In genomic region chr14:70013269-70013873, GRCh38 we compare ENCODE assay signal across 8 cellular contexts.
A peak's percentile ranks its signal among the peaks of the same experiment; 100 is the strongest.
DNase-seq lines count a peak whose midpoint lies in the region; ATAC-seq and TF ChIP-seq lines count a peak whose summit lies in the region.

No MANE protein-coding gene starts in this region.

- H3K9me3 ChIP-seq in fibroblast of lung (ENCODE audit: control insufficient read depth, insufficient read depth, low read depth, low read length) = no peaks in the 10 kb centered on the region
- no peaks in the 10 kb centered on the region for H3K9me3 ChIP-seq in smooth muscle cell (replicated peaks; ENCODE audit: low read depth)

- TF ChIP-seq CTCF in fibroblast of lung (conservative IDR thresholded peaks at IDR 0.05 in 1 of 2, IDR thresholded peaks at IDR 0.05 in 1 of 2; ENCODE audit: low read depth in 1 of 2, low read length in 2 of 2) = peak; percentile 47 to 75
- peak; percentile 55 for TF ChIP-seq CTCF in smooth muscle cell (IDR thresholded peaks at IDR 0.05; ENCODE audit: borderline replicate concordance, insufficient read depth, poor library complexity, severe bottlenecking)

- in situ Hi-C loops in G401 (cut with HindIII; ENCODE audit: low sequenced_read_pairs) = no loop called here

- DNase-seq in 8988T (peak; percentile 44), G401 (ENCODE audit: low spot score) (peak; percentile 3), OCI-M1 (lab: John Stamatoyannopoulos, UW) (peak; percentile 28), fibroblast of lung (ENCODE audit: low read depth in 2 of 2) (no peak), smooth muscle cell (lab: John Stamatoyannopoulos, UW; ENCODE audit: unreplicated experiment) (no peak), GOT3 (lab: John Stamatoyannopoulos, UW) (no peak)

- no peak overlapping the region for H3K9ac ChIP-seq in fibroblast of lung (ENCODE audit: insufficient read depth, low read length)
- no peak overlapping the region for H3K9ac ChIP-seq in smooth muscle cell (ENCODE audit: low read depth)

- 46% methylated on average over 2 of the region's 2 CpGs for WGBS in smooth muscle cell (ENCODE audit: low lambda C conversion rate)

- H2AFZ ChIP-seq in fibroblast of lung (ENCODE audit: low read length) (no peak overlapping the region), smooth muscle cell (ENCODE audit: low read depth) (no peak overlapping the region)

- H3K4me1 ChIP-seq in fibroblast of lung (ENCODE audit: control insufficient read depth, extremely low read depth, insufficient read depth, low read length) (no peaks in the 10 kb centered on the region), smooth muscle cell (ENCODE audit: low read depth) (peaks cover 10% of the 10 kb centered on the region)

- ATAC-seq in HG03565 (IDR thresholded peaks at IDR 0.05; ENCODE audit: unreplicated experiment) (no peak), GM19023 (IDR thresholded peaks at IDR 0.05; ENCODE audit: unreplicated experiment) (no peak)

- H3K79me2 ChIP-seq in fibroblast of lung (ENCODE audit: control insufficient read depth, insufficient read depth, low read length) (no peaks in the 10 kb centered on the region), smooth muscle cell (ENCODE audit: low read depth) (no peaks in the 10 kb centered on the region)

- H3K4me3 ChIP-seq in fibroblast of lung (replicated peaks in 1 of 4; ENCODE audit: control extremely low read depth in 1 of 4, insufficient read depth in 1 of 4, low read depth in 3 of 4, low read length in 4 of 4) (no peak overlapping the region), smooth muscle cell (no peak overlapping the region)

- no peak overlapping the region for H3K27ac ChIP-seq in fibroblast of lung (ENCODE audit: insufficient read depth, low read length)
- no peak overlapping the region for H3K27ac ChIP-seq in smooth muscle cell (ENCODE audit: low read depth)

- H3K36me3 ChIP-seq in fibroblast of lung (ENCODE audit: control insufficient read depth, insufficient read depth, low read length) (no peaks in the 10 kb centered on the region), smooth muscle cell (ENCODE audit: low read depth) (no peaks in the 10 kb centered on the region)

- H3K27me3 ChIP-seq in fibroblast of lung (ENCODE audit: control insufficient read depth, insufficient read depth, low read length) (no peaks in the 10 kb centered on the region), smooth muscle cell (ENCODE audit: low read depth) (no peaks in the 10 kb centered on the region)

- no peak overlapping the region for H3K4me2 ChIP-seq in fibroblast of lung (ENCODE audit: extremely low read depth, insufficient read depth, low read length)
- H3K4me2 ChIP-seq in smooth muscle cell = no peak overlapping the region

- H3F3A ChIP-seq in smooth muscle cell (ENCODE audit: low read depth) = peaks cover 3% of the 10 kb centered on the region

- H4K20me1 ChIP-seq in fibroblast of lung (ENCODE audit: control insufficient read depth, extremely low read depth, insufficient read depth, low read length) (no peaks in the 10 kb centered on the region), smooth muscle cell (ENCODE audit: low read depth) (no peaks in the 10 kb centered on the region)

Comparison
In these comparisons a context has a peak if more than half of its experiments do, and no peak if none do; other contexts are left out.
1. DNase-seq: peak in 8988T (single experiment), G401 (single experiment) and OCI-M1 (single experiment); none in fibroblast of lung (0 of 2), smooth muscle cell (single experiment) and GOT3 (single experiment).